Comparison of ENCODE assay signal across 17 cellular contexts in genomic region chr7:129270077-129270476, GRCh38. TPM values are rescaled to one million over a fixed set of nuclear protein-coding genes. Genes with fewer than 3 reads are reported as not detected.
DNase-seq lines count a peak whose midpoint lies in the region; ATAC-seq, FAIRE-seq and TF ChIP-seq lines count a peak whose summit lies in the region.
"Had no signal": no experiment of that assay in that cellular context is flagged by ENCODE, and none has a peak within 500 bp of the region (broad histone marks: within the 10 kb centered on the region; RNA-seq: fewer than 3 reads in every experiment).

No MANE protein-coding gene starts in this region.

- no peak for ATAC-seq in GM23338
- ATAC-seq in stimulated activated naive B cell treated with anti-CD40 and anti-IgM and Interleukin-4, amounts not matched to agents 10 μg/mL and 1 μg/mL and 100 μg/mL, for 72 hours (replicated peaks): no peak
- no peak for ATAC-seq in HG02763 (IDR thresholded peaks at IDR 0.05; ENCODE audit: unreplicated experiment)
- ATAC-seq: CD8-positive, alpha-beta T cell; HCT116 had no signal

- dilution Hi-C loops in keratinocyte (cut with MboI; ENCODE audit: extremely low pct_ligation_motif_present, low sequenced_read_pairs): no loop called here

- no peaks in the 10 kb centered on the region for H3K9me1 ChIP-seq in keratinocyte (ENCODE audit: control insufficient read depth, extremely low read depth, insufficient read depth, low read length)

- H3K9me3 Mint-ChIP-seq in CD14-positive monocyte: peaks cover 3 to 11% (median 8%) of the 10 kb centered on the region in 7 donors
- peaks cover 13% of the 10 kb centered on the region; the same call in 2 of the 3 replicates for H3K9me3 Mint-ChIP-seq in GM23338
- H3K9me3 Mint-ChIP-seq in stimulated activated naive B cell treated with anti-CD40 and anti-IgM and Interleukin-4, amounts not matched to agents 10 μg/mL and 1 μg/mL and 100 μg/mL, for 72 hours: peaks cover 0 to 1% of the 10 kb centered on the region in 2 donors
- H3K9me3 Mint-ChIP-seq: CD8-positive, alpha-beta T cell had no signal

- H3K4me1 Mint-ChIP-seq in CD14-positive monocyte (peaks cover 25% of the 10 kb centered on the region), GM23338 (peaks cover 9% of the 10 kb centered on the region; the same call in 2 of the 3 replicates)
- H3K4me1 Mint-ChIP-seq in stimulated activated naive B cell treated with anti-CD40 and anti-IgM and Interleukin-4, amounts not matched to agents 10 μg/mL and 1 μg/mL and 100 μg/mL, for 72 hours: peaks cover 10 to 15% of the 10 kb centered on the region in 2 donors

- H3K9me2 ChIP-seq in GM23338 (ENCODE audit: insufficient read depth): no peaks in the 10 kb centered on the region

- peaks cover 2% of the 10 kb centered on the region for H3K9me3 ChIP-seq in keratinocyte (ENCODE audit: control insufficient read depth, low read depth, low read length)

- FAIRE-seq in keratinocyte (lab: Jason Lieb, UNC): peak; percentile 23
- FAIRE-seq: G401.6 had no signal

- no peaks in the 10 kb centered on the region for H3K27me3 ChIP-seq in GM23338 (ENCODE audit: insufficient read depth)
- H3K27me3 ChIP-seq in keratinocyte (ENCODE audit: control insufficient read depth, extremely low read depth, insufficient read depth, low read length): no peaks in the 10 kb centered on the region

- peaks cover 9 to 12% of the 10 kb centered on the region in 2 donors for H3K36me3 Mint-ChIP-seq in CD14-positive monocyte
- peaks cover 18% of the 10 kb centered on the region for H3K36me3 Mint-ChIP-seq in GM23338 (ENCODE audit: low read depth)
- H3K36me3 Mint-ChIP-seq in stimulated activated naive B cell treated with anti-CD40 and anti-IgM and Interleukin-4, amounts not matched to agents 10 μg/mL and 1 μg/mL and 100 μg/mL, for 72 hours: peaks cover 9 to 10% of the 10 kb centered on the region in 2 donors

- H3K4me3 Mint-ChIP-seq in CD14-positive monocyte: peak overlapping the region in 1 of 2 donors; percentile 83
- H3K4me3 Mint-ChIP-seq in GM23338: no peak overlapping the region
- H3K4me3 Mint-ChIP-seq in stimulated activated naive B cell treated with anti-CD40 and anti-IgM and Interleukin-4, amounts not matched to agents 10 μg/mL and 1 μg/mL and 100 μg/mL, for 72 hours: no peak overlapping the region
- H3K4me3 Mint-ChIP-seq: CD8-positive, alpha-beta T cell; HFFc6 had no signal

- H3K79me2 ChIP-seq in GM23338 (replicated peaks; ENCODE audit: insufficient read depth): peaks cover 23% of the 10 kb centered on the region
- H3K79me2 ChIP-seq in keratinocyte (ENCODE audit: control insufficient read depth, insufficient read depth, low read length): no peaks in the 10 kb centered on the region

- H4K20me1 ChIP-seq in GM23338 (replicated peaks; ENCODE audit: insufficient read depth) (no peaks in the 10 kb centered on the region; the same call in 1 of the 2 replicates), keratinocyte (ENCODE audit: control insufficient read depth, extremely low read depth, insufficient read depth, low read length) (no peaks in the 10 kb centered on the region)

- H3K9ac ChIP-seq in keratinocyte (ENCODE audit: control insufficient read depth, extremely low read depth, insufficient read depth, low read length): no peak overlapping the region
- H3K9ac ChIP-seq: KMS-11 had no signal

- H2AFZ ChIP-seq in GM23338: no peak overlapping the region
- H2AFZ ChIP-seq in keratinocyte (ENCODE audit: control insufficient read depth, low read length): no peak overlapping the region

- H3K4me3 ChIP-seq in GM23338 (no peak overlapping the region), keratinocyte (ENCODE audit: control insufficient read depth in 2 of 3, extremely low read depth in 1 of 3, insufficient read depth in 2 of 3, low read depth in 1 of 3, low read length in 3 of 3) (no peak overlapping the region)

- no peak for DNase-seq in CD14-positive monocyte (ENCODE audit: low spot score)
- DNase-seq in GM23338 (ENCODE audit: low spot score): no peak
- no peak for DNase-seq in keratinocyte (ENCODE audit: low read depth, low spot score)
- DNase-seq in stimulated activated naive B cell treated with anti-CD40 and anti-IgM and Interleukin-4, amounts not matched to agents 10 μg/mL and 1 μg/mL and 100 μg/mL, for 72 hours: no peak
- DNase-seq in stimulated activated CD4-positive, alpha-beta T cell treated with anti-CD3 and anti-CD28 coated beads, Interleukin-2, amount 100 ng/mL, for 24 hours: no peak
- DNase-seq in caudate nucleus (lab: John Stamatoyannopoulos, UW): no peak
- DNase-seq: ACHN; Calu3; CD8-positive, alpha-beta T cell; DMS 273 treated with DMSO at 0.1 percent for 48 hours; GOT3; H7; HFFc6 had no signal

- intact Hi-C loops in CD14-positive monocyte (cut with micrococcal nuclease): loop anchor here in 1 of 2 donors (2.0 kb wide), 1 partner anchor 51 kb away; no protein-coding TSS in a partner anchor

- H3K4me2 ChIP-seq in GM23338 (no peak overlapping the region), keratinocyte (ENCODE audit: control insufficient read depth, extremely low read depth, insufficient read depth, low read depth, low read length) (no peak overlapping the region)
- H3K4me2 ChIP-seq: KMS-11 had no signal

- TF ChIP-seq CTCF in CD14-positive monocyte (IDR thresholded peaks at IDR 0.05): no peak
- no peak for TF ChIP-seq CTCF in GM23338 (conservative IDR thresholded peaks at IDR 0.05; ENCODE audit: low read depth in 2 of 2)
- TF ChIP-seq CTCF in keratinocyte (optimal IDR thresholded peaks at IDR 0.05 in 1 of 3, IDR thresholded peaks at IDR 0.05 in 1 of 3, conservative IDR thresholded peaks at IDR 0.05 in 1 of 3; ENCODE audit: extremely low read depth in 1 of 3, insufficient read depth in 2 of 3, low read length in 3 of 3): no peak

- H3K27ac Mint-ChIP-seq in CD14-positive monocyte (peak overlapping the region; percentile 4 to 85 (median 29)), GM23338 (no peak overlapping the region)
- H3K27ac Mint-ChIP-seq in stimulated activated naive B cell treated with anti-CD40 and anti-IgM and Interleukin-4, amounts not matched to agents 10 μg/mL and 1 μg/mL and 100 μg/mL, for 72 hours: peak overlapping the region; percentile 11
- H3K27ac Mint-ChIP-seq: CD8-positive, alpha-beta T cell; HFFc6 had no signal

- H3K27me3 Mint-ChIP-seq in CD14-positive monocyte (ENCODE audit: low read depth in 3 of 3): no peaks in the 10 kb centered on the region
- no peaks in the 10 kb centered on the region for H3K27me3 Mint-ChIP-seq in GM23338 (ENCODE audit: insufficient read depth, low read depth, poor library complexity)
- no peaks in the 10 kb centered on the region for H3K27me3 Mint-ChIP-seq in stimulated activated naive B cell treated with anti-CD40 and anti-IgM and Interleukin-4, amounts not matched to agents 10 μg/mL and 1 μg/mL and 100 μg/mL, for 72 hours

- H3K36me3 ChIP-seq in GM23338 (ENCODE audit: insufficient read depth): peaks cover 2% of the 10 kb centered on the region; the same call in 1 of the 2 replicates
- H3K36me3 ChIP-seq in keratinocyte (ENCODE audit: control insufficient read depth in 2 of 2, extremely low read depth in 1 of 2, insufficient read depth in 2 of 2, low read length in 2 of 2): peaks cover 0 to 7% of the 10 kb centered on the region in 2 experiments

- no peaks in the 10 kb centered on the region; the same call in 1 of the 2 replicates for H3F3A ChIP-seq in GM23338 (replicated peaks; ENCODE audit: low read depth)

- H3K27ac ChIP-seq in GM23338 (ENCODE audit: low read depth) (0 out of 2 replicates have a peak overlapping the region, but pooled peaks have one; percentile 15), keratinocyte (ENCODE audit: control insufficient read depth, insufficient read depth, low read length) (no peak overlapping the region), caudate nucleus (ENCODE audit: low read depth, low read length) (no peak overlapping the region)
- H3K27ac ChIP-seq: KMS-11 had no signal

- peaks cover 18% of the 10 kb centered on the region for H3K4me1 ChIP-seq in GM23338 (ENCODE audit: insufficient read depth)
- peaks cover 17% of the 10 kb centered on the region for H3K4me1 ChIP-seq in keratinocyte (ENCODE audit: control insufficient read depth, extremely low read depth, insufficient read depth, low read length)

TF ChIP-seq in GM23338, 12 proteins besides CTCF, POLR2A, EP300 and RAD21 (continues in another document):
- TF ChIP-seq EZH2 (IDR thresholded peaks at IDR 0.05; ENCODE audit: low read depth, unreplicated experiment): no peak
- no peak for TF ChIP-seq CREB1 (CRISPR knock-in tag; IDR thresholded peaks at IDR 0.05; ENCODE audit: low read depth)
- no peak for TF ChIP-seq EZH2phosphoT487 (IDR thresholded peaks at IDR 0.05; ENCODE audit: unreplicated experiment)
- no peak for TF ChIP-seq ZNF114 (CRISPR knock-in tag; IDR thresholded peaks at IDR 0.05)

RNA-seq across cellular contexts. Expression of gene AHCYL2, which starts 45.2 kb away (rescaled TPM):
- polyA plus RNA-seq in CD14-positive monocyte: 10 to 100 TPM; 10.7 to 12.1 TPM
- total RNA-seq in GM23338 (2014; rRNA removed; shearing (Covaris generic)): 29.4 and 42.6 TPM in 2 replicates
- 7.8 and 9.2 TPM in 2 replicates for polyA plus RNA-seq in GM23338 (2016; fragmentation: Nextera tagmentation; extraction: Ambion mirVana)
- 21.9 to 39.5 TPM (median 32.8 TPM) in 3 replicates for polyA plus RNA-seq in keratinocyte
- 21.9 TPM for polyA plus RNA-seq in keratinocyte (2011; ENCODE audit: low read depth)
- polyA plus RNA-seq in keratinocyte (2011; cell fraction: cytosol; rRNA removed): 25.6 and 36.9 TPM in 2 replicates
- polyA plus RNA-seq in keratinocyte (2011; cell fraction: nucleus; rRNA removed): 45.9 and 48.0 TPM in 2 replicates
- polyA plus RNA-seq in keratinocyte (2012; ENCODE audit: low replicate concordance): 9.4 and 13.8 TPM in 2 replicates
- polyA minus RNA-seq in keratinocyte: 38.2 to 49.5 TPM (median 47.0 TPM) in 3 replicates
- 24.7 TPM for polyA minus RNA-seq in keratinocyte (2011; cell fraction: cytosol; rRNA and poly(A)+ RNA removed)
- 25.0 and 50.1 TPM in 2 replicates for polyA minus RNA-seq in keratinocyte (2011; cell fraction: nucleus; rRNA and poly(A)+ RNA removed)
